Comparison of ENCODE assay signal across 8 cellular contexts in genomic region chr17:64739316-64740058, GRCh38.
A peak's percentile ranks its signal among the peaks of the same experiment; 100 is the strongest.
DNase-seq lines count a peak whose midpoint lies in the region; ATAC-seq and TF ChIP-seq lines count a peak whose summit lies in the region.

No MANE protein-coding gene starts in this region.

- H3K4me3 ChIP-seq in left ventricle myocardium inferior (no peak overlapping the region), lower lobe of right lung (no peak overlapping the region)

- TF ChIP-seq CTCF in left ventricle myocardium inferior (IDR thresholded peaks at IDR 0.05; ENCODE audit: borderline replicate concordance) (no peak), chondrocyte (IDR thresholded peaks at IDR 0.05) (no peak), lower lobe of right lung (IDR thresholded peaks at IDR 0.05) (no peak)

- no peaks in the 10 kb centered on the region for H3K36me3 ChIP-seq in left ventricle myocardium inferior
- H3K36me3 ChIP-seq in lower lobe of right lung = no peaks in the 10 kb centered on the region

- no peaks in the 10 kb centered on the region for H3K9me3 Mint-ChIP-seq in chondrocyte (ENCODE audit: low read depth)

- DNase-seq in left ventricle myocardium inferior (no peak), Right ventricle myocardium inferior (ENCODE audit: missing footprints) (no peak), chondrocyte (ENCODE audit: low spot score) (no peak), lower lobe of right lung (no peak), NOMO-1 treated with DMSO at 0.1 percent for 48 hours (lab: John Stamatoyannopoulos, UW; ENCODE audit: unreplicated experiment) (no peak), NCI-H748 treated with DMSO at 0.1 percent for 48 hours (lab: John Stamatoyannopoulos, UW) (no peak), DMS114 treated with DMSO at 0.1 percent for 48 hours (lab: John Stamatoyannopoulos, UW; ENCODE audit: unreplicated experiment) (no peak)
- DNase-seq in stimulated activated CD4-positive, alpha-beta T cell treated with anti-CD3 and anti-CD28 coated beads, Interleukin-2, amount 100 ng/mL, for 24 hours = no peak

- H3K27me3 ChIP-seq in left ventricle myocardium inferior (ENCODE audit: low read depth) (no peaks in the 10 kb centered on the region), lower lobe of right lung (ENCODE audit: low read depth) (no peaks in the 10 kb centered on the region)

- H3K27me3 Mint-ChIP-seq in chondrocyte (ENCODE audit: low read depth) = no peaks in the 10 kb centered on the region

- H3K4me3 Mint-ChIP-seq in chondrocyte (ENCODE audit: unreplicated experiment) = peak overlapping the region; percentile 22

- H3K27ac Mint-ChIP-seq in chondrocyte (ENCODE audit: unreplicated experiment) = peak overlapping the region; percentile 90

- ATAC-seq in Right ventricle myocardium inferior = no peak
- ATAC-seq in lower lobe of right lung = peak; percentile 55 to 60

- peaks cover 39% of the 10 kb centered on the region for H3K4me1 Mint-ChIP-seq in chondrocyte (ENCODE audit: low read depth)

- H3K36me3 Mint-ChIP-seq in chondrocyte (ENCODE audit: low read depth) = no peaks in the 10 kb centered on the region

- peak overlapping the region; percentile 76 for H3K27ac ChIP-seq in left ventricle myocardium inferior (replicated peaks)
- H3K27ac ChIP-seq in lower lobe of right lung = peak overlapping the region; percentile 64

- intact Hi-C loops in left ventricle myocardium inferior (cut with micrococcal nuclease) = no loop called here
- intact Hi-C loops in Right ventricle myocardium inferior (cut with DNase I) = loop anchor here (5.0 kb wide), 1 partner anchor 77 kb away; the partner anchor contains the start of gene SMURF2
- intact Hi-C loops in lower lobe of right lung (cut with DNase I) = no loop called here

- H3K4me1 ChIP-seq in left ventricle myocardium inferior (peaks cover 36% of the 10 kb centered on the region), lower lobe of right lung (peaks cover 41% of the 10 kb centered on the region)

- no peaks in the 10 kb centered on the region for H3K9me3 ChIP-seq in left ventricle myocardium inferior (replicated peaks)
- no peaks in the 10 kb centered on the region for H3K9me3 ChIP-seq in lower lobe of right lung
